ENCODE assay signal across 8 cellular contexts in genomic region chr3:165854696-165855095, GRCh38. TPM values are rescaled to one million over a fixed set of nuclear protein-coding genes. Genes with fewer than 3 reads are reported as not detected.
DNase-seq lines count a peak whose midpoint lies in the region; ATAC-seq and TF ChIP-seq lines count a peak whose summit lies in the region.

No MANE protein-coding gene starts in this region.

- no peaks in the 10 kb centered on the region for H3K4me1 Mint-ChIP-seq in activated T-cell treated with anti-CD3 and anti-CD28 coated beads, Interleukin-2, amount 50 U/mL, for 4 hours (ENCODE audit: low read depth)

- no peak overlapping the region for H3K4me3 Mint-ChIP-seq in activated T-cell treated with anti-CD3 and anti-CD28 coated beads, Interleukin-2, amount 50 U/mL, for 4 hours

- H3K27me3 ChIP-seq in rectal smooth muscle tissue (ENCODE audit: control insufficient read depth, insufficient read depth, low read length) (no peaks in the 10 kb centered on the region), thyroid gland (no peaks in the 10 kb centered on the region), sigmoid colon (no peaks in the 10 kb centered on the region)

- H3K27me3 Mint-ChIP-seq in activated T-cell treated with anti-CD3 and anti-CD28 coated beads, Interleukin-2, amount 50 U/mL, for 4 hours (ENCODE audit: low read depth) = no peaks in the 10 kb centered on the region

- H3K36me3 Mint-ChIP-seq in activated T-cell treated with anti-CD3 and anti-CD28 coated beads, Interleukin-2, amount 50 U/mL, for 4 hours (ENCODE audit: insufficient read depth) = no peaks in the 10 kb centered on the region

- 52 to 60% methylated on average over 1 of the region's 1 CpG for WGBS in thyroid gland, 2 donors
- whole genome bisulfite sequencing in sigmoid colon, 2 donors = 32 to 83% methylated on average over 1 of the region's 1 CpG

- no peak overlapping the region for H3K9ac ChIP-seq in rectal smooth muscle tissue (ENCODE audit: low read length)

- DNase-seq in AG10803 (ENCODE audit: low read depth) = no peak
- DNase-seq in NCI-H226 = peak; percentile 29
- peak; percentile 12 for DNase-seq in dermis blood vessel endothelial cell
- DNase-seq in thyroid gland = no peak
- no peak for DNase-seq in activated T-cell treated with anti-CD3 and anti-CD28 coated beads, Interleukin-2, amount 50 U/mL, for 4 hours
- no peak for DNase-seq in sigmoid colon

- TF ChIP-seq POLR2A in thyroid gland (IDR thresholded peaks at IDR 0.05) = no peak
- no peak for TF ChIP-seq POLR2A in sigmoid colon (IDR thresholded peaks at IDR 0.05)

- H3K9me3 Mint-ChIP-seq in activated T-cell treated with anti-CD3 and anti-CD28 coated beads, Interleukin-2, amount 50 U/mL, for 4 hours = no peaks in the 10 kb centered on the region

- H3K9me3 ChIP-seq in thyroid gland (no peaks in the 10 kb centered on the region), sigmoid colon (no peaks in the 10 kb centered on the region)

- peak; percentile 67 for ATAC-seq in GM19351 (IDR thresholded peaks at IDR 0.05; ENCODE audit: unreplicated experiment)
- no peak for ATAC-seq in activated T-cell treated with anti-CD3 and anti-CD28 coated beads, Interleukin-2, amount 50 U/mL, for 4 hours

- TF ChIP-seq CTCF in AG10803 (conservative IDR thresholded peaks at IDR 0.05; ENCODE audit: low read length) (peak; percentile 49), thyroid gland (IDR thresholded peaks at IDR 0.05) (peak in 2 of 6 experiments; percentile 16 to 38), sigmoid colon (IDR thresholded peaks at IDR 0.05) (peak in 1 of 4 experiments; percentile 18)

- H3K27ac ChIP-seq in rectal smooth muscle tissue (ENCODE audit: low read depth, low read length) (peak overlapping the region; percentile 17), thyroid gland (no peak overlapping the region), sigmoid colon (peak overlapping the region in 1 of 4 donors; percentile 12)

- H3K36me3 ChIP-seq in rectal smooth muscle tissue (ENCODE audit: control insufficient read depth, insufficient read depth, low read length) = no peaks in the 10 kb centered on the region
- no peaks in the 10 kb centered on the region for H3K36me3 ChIP-seq in thyroid gland
- no peaks in the 10 kb centered on the region for H3K36me3 ChIP-seq in sigmoid colon

- intact Hi-C loops in thyroid gland (cut with DNase I) = no loop called here
- intact Hi-C loops in sigmoid colon (cut with DNase I) = no loop called here

- H3K4me1 ChIP-seq in rectal smooth muscle tissue (ENCODE audit: control insufficient read depth, insufficient read depth, low read length) (peaks cover 5% of the 10 kb centered on the region), thyroid gland (no peaks in the 10 kb centered on the region), sigmoid colon (peaks cover 0 to 32% (median 22%) of the 10 kb centered on the region in 4 donors)

- H3K4me3 ChIP-seq in AG10803 (ENCODE audit: low read length) (no peak overlapping the region), rectal smooth muscle tissue (ENCODE audit: low read length) (no peak overlapping the region), thyroid gland (replicated peaks in 1 of 3) (no peak overlapping the region), sigmoid colon (no peak overlapping the region)

- no peak for TF ChIP-seq EP300 in sigmoid colon (IDR thresholded peaks at IDR 0.05)

RNA-seq across cellular contexts. Expression of gene BCHE, which starts 17.5 kb away (rescaled TPM):
- 11.6 and 20.4 TPM in 2 replicates for total RNA-seq in dermis blood vessel endothelial cell
- 1 to 10 TPM in 3 of 4 donors, under 1 TPM in 1; 0.44 to 6.6 (median 1.6) TPM for total RNA-seq in thyroid gland
- not detected for total RNA-seq in activated T-cell treated with anti-CD3 and anti-CD28 coated beads, Interleukin-2, amount 50 U/mL, for 4 hours
- total RNA-seq in sigmoid colon = 10 to 100 TPM; 34.9 to 88.1 (median 78.3) TPM
- polyA plus RNA-seq in sigmoid colon = 1 to 10 TPM in 2 of 3 donors, under 1 TPM in 1; 0.23 to 5.5 (median 2.4) TPM

Comparison
In these comparisons a context has a peak if more than half of its experiments do, and no peak if none do; other contexts are left out.
1. DNase-seq: peak in NCI-H226 (single experiment) and dermis blood vessel endothelial cell (single experiment); none in AG10803 (single experiment), thyroid gland (0 of 2), activated T-cell treated with anti-CD3 and anti-CD28 coated beads, Interleukin-2, amount 50 U/mL, for 4 hours (single experiment) and sigmoid colon (single experiment).